ENCODE assay signal across 1 cellular context in genomic region chr5:160399402-160400353, GRCh38.
A peak's percentile ranks its signal among the peaks of the same experiment; 100 is the strongest.
TF ChIP-seq lines count a peak whose summit lies in the region.

FAM200C (minus strand) TSS chr5:160400054; CDS start chr5:160395490, 4,564 bp downstream.

TF ChIP-seq in HepG2, 621 proteins besides CTCF, POLR2A, EP300 and RAD21 (continued from another document):
- TF ChIP-seq, protein P1, sequence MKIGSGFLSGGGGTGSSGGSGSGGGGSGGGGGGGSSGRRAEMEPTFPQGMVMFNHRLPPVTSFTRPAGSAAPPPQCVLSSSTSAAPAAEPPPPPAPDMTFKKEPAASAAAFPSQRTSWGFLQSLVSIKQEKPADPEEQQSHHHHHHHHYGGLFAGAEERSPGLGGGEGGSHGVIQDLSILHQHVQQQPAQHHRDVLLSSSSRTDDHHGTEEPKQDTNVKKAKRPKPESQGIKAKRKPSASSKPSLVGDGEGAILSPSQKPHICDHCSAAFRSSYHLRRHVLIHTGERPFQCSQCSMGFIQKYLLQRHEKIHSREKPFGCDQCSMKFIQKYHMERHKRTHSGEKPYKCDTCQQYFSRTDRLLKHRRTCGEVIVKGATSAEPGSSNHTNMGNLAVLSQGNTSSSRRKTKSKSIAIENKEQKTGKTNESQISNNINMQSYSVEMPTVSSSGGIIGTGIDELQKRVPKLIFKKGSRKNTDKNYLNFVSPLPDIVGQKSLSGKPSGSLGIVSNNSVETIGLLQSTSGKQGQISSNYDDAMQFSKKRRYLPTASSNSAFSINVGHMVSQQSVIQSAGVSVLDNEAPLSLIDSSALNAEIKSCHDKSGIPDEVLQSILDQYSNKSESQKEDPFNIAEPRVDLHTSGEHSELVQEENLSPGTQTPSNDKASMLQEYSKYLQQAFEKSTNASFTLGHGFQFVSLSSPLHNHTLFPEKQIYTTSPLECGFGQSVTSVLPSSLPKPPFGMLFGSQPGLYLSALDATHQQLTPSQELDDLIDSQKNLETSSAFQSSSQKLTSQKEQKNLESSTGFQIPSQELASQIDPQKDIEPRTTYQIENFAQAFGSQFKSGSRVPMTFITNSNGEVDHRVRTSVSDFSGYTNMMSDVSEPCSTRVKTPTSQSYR (CRISPR knock-in tag; IDR thresholded peaks at IDR 0.05; ENCODE audit: borderline replicate concordance): no peak
- TF ChIP-seq RNF219 (CRISPR knock-in tag; IDR thresholded peaks at IDR 0.05) (no peak), PCBP2 (optimal IDR thresholded peaks at IDR 0.05; ENCODE audit: low read depth, low read length, poor library complexity, severe bottlenecking) (no peak), FIP1L1 (IDR thresholded peaks at IDR 0.05; ENCODE audit: borderline replicate concordance, insufficient read depth, low read depth, low read length) (no peak), SIN3A (IDR thresholded peaks at IDR 0.05; ENCODE audit: borderline replicate concordance, low read depth, low read length) (no peak), MXD1 (CRISPR knock-in tag; IDR thresholded peaks at IDR 0.05) (peak; percentile 58; the same call in 1 of the 2 replicates), ARHGAP35 (CRISPR knock-in tag; IDR thresholded peaks at IDR 0.05; ENCODE audit: borderline replicate concordance) (no peak), ZMAT3 (CRISPR knock-in tag; conservative IDR thresholded peaks at IDR 0.05) (peak; percentile 89), ELF4 (CRISPR knock-in tag; IDR thresholded peaks at IDR 0.05; ENCODE audit: borderline replicate concordance) (no peak), ZNF24 (IDR thresholded peaks at IDR 0.05) (no peak), MXI1 (IDR thresholded peaks at IDR 0.05; ENCODE audit: borderline replicate concordance, low read depth, low read length) (no peak), KDM5B (CRISPR knock-in tag; IDR thresholded peaks at IDR 0.05; ENCODE audit: borderline replicate concordance) (peak; percentile 85; the same call in 1 of the 2 replicates), ARNTL (CRISPR knock-in tag; IDR thresholded peaks at IDR 0.05) (peak; percentile 49; the same call in 1 of the 2 replicates), MTF1 (CRISPR knock-in tag; IDR thresholded peaks at IDR 0.05) (no peak), ZNF382 (CRISPR knock-in tag; IDR thresholded peaks at IDR 0.05; ENCODE audit: borderline replicate concordance) (no peak), ZFAT (CRISPR knock-in tag; conservative IDR thresholded peaks at IDR 0.05) (no peak), NFE2 (CRISPR knock-in tag; IDR thresholded peaks at IDR 0.05) (no peak), KLF15 (CRISPR knock-in tag; IDR thresholded peaks at IDR 0.05; ENCODE audit: borderline replicate concordance) (no peak), RELA (CRISPR knock-in tag; IDR thresholded peaks at IDR 0.05) (0 out of 2 replicates have a peak, but pooled peaks have one; percentile 25), CENPX (CRISPR knock-in tag; IDR thresholded peaks at IDR 0.05) (no peak), ELF1 (CRISPR knock-in tag; IDR thresholded peaks at IDR 0.05) (peak; percentile 69), SMC3 (IDR thresholded peaks at IDR 0.05; ENCODE audit: low read length) (no peak), ZNF317 (CRISPR knock-in tag; IDR thresholded peaks at IDR 0.05) (peak; percentile 84)
- TF ChIP-seq, protein P2, sequence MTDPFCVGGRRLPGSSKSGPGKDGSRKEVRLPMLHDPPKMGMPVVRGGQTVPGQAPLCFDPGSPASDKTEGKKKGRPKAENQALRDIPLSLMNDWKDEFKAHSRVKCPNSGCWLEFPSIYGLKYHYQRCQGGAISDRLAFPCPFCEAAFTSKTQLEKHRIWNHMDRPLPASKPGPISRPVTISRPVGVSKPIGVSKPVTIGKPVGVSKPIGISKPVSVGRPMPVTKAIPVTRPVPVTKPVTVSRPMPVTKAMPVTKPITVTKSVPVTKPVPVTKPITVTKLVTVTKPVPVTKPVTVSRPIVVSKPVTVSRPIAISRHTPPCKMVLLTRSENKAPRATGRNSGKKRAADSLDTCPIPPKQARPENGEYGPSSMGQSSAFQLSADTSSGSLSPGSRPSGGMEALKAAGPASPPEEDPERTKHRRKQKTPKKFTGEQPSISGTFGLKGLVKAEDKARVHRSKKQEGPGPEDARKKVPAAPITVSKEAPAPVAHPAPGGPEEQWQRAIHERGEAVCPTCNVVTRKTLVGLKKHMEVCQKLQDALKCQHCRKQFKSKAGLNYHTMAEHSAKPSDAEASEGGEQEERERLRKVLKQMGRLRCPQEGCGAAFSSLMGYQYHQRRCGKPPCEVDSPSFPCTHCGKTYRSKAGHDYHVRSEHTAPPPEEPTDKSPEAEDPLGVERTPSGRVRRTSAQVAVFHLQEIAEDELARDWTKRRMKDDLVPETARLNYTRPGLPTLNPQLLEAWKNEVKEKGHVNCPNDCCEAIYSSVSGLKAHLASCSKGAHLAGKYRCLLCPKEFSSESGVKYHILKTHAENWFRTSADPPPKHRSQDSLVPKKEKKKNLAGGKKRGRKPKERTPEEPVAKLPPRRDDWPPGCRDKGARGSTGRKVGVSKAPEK (CRISPR knock-in tag; IDR thresholded peaks at IDR 0.05; ENCODE audit: borderline replicate concordance): no peak
